ENCODE assay signal across 8 cellular contexts in genomic region chr19:38319421-38320258, GRCh38. TPM values are rescaled to one million over a fixed set of nuclear protein-coding genes. Genes with fewer than 3 reads are reported as not detected.
DNase-seq lines count a peak whose midpoint lies in the region; ATAC-seq, FAIRE-seq and TF ChIP-seq lines count a peak whose summit lies in the region.

Gene KCNK6 (plus strand): TSS chr19:38319845. CDS start chr19:38319951, 106 bp downstream.

- H3K4me2 ChIP-seq in endothelial cell of umbilical vein (ENCODE audit: insufficient read depth, low read length) = peak within 1 kb of the TSS; percentile 90

- H3K9me3 Mint-ChIP-seq in activated CD4-positive, alpha-beta memory T cell treated with anti-CD3 and anti-CD28 coated beads, Interleukin-2, amount 10 ng/mL, durations not matched to agents 7 days and 5 days = no peaks in the 10 kb centered on the region
- no peaks in the 10 kb centered on the region for H3K9me3 Mint-ChIP-seq in stimulated activated effector memory CD8-positive, alpha-beta T cell treated with anti-CD3 and anti-CD28 coated beads, Interleukin-12 subunit alpha, Interleukin-12 subunit beta, amount 100 ng/mL, for 72 hours

- TF ChIP-seq POLR2A in endothelial cell of umbilical vein (IDR thresholded peaks at IDR 0.05; ENCODE audit: low read depth, low read length) = no peak

- peak within 1 kb of the TSS; percentile 96 for H2AFZ ChIP-seq in endothelial cell of umbilical vein (ENCODE audit: low read depth, low read length)

- peak; percentile 33 for DNase-seq in Ammon's horn (ENCODE audit: low spot score)
- DNase-seq in LNCaP clone FGC (ENCODE audit: low read depth) = no peak
- DNase-seq in activated CD4-positive, alpha-beta memory T cell treated with anti-CD3 and anti-CD28 coated beads, Interleukin-2, amount 10 ng/mL, durations not matched to agents 7 days and 5 days = peak; percentile 56
- DNase-seq in endothelial cell of umbilical vein (ENCODE audit: low read depth, low spot score) = peak; percentile 47
- peak; percentile 51 for DNase-seq in mucosa of gallbladder (ENCODE audit: low spot score)
- DNase-seq in stimulated activated effector memory CD8-positive, alpha-beta T cell treated with anti-CD3 and anti-CD28 coated beads, Interleukin-12 subunit alpha, Interleukin-12 subunit beta, amount 100 ng/mL, for 72 hours (ENCODE audit: low spot score in 2 of 2) = peak; percentile 36 to 73
- DNase-seq in NAMALWA (ENCODE audit: low spot score) = no peak

- BruUV-seq in endothelial cell of umbilical vein (replicated peaks; lab: Mats Ljungman, UMichigan) = no TSS peak

- H3K4me3 ChIP-seq in LNCaP clone FGC (ENCODE audit: low read depth, low read length) = peak within 1 kb of the TSS; percentile 24
- peak within 1 kb of the TSS; percentile 58 to 74 (median 69) for H3K4me3 ChIP-seq in endothelial cell of umbilical vein (replicated peaks in 1 of 3; ENCODE audit: insufficient read depth in 1 of 3, low read depth in 1 of 3, low read length in 3 of 3)

- H3K4me3 Mint-ChIP-seq in activated CD4-positive, alpha-beta memory T cell treated with anti-CD3 and anti-CD28 coated beads, Interleukin-2, amount 10 ng/mL, durations not matched to agents 7 days and 5 days = peak within 1 kb of the TSS; percentile 81
- peak within 1 kb of the TSS; percentile 89 for H3K4me3 Mint-ChIP-seq in stimulated activated effector memory CD8-positive, alpha-beta T cell treated with anti-CD3 and anti-CD28 coated beads, Interleukin-12 subunit alpha, Interleukin-12 subunit beta, amount 100 ng/mL, for 72 hours

- H4K20me1 ChIP-seq in endothelial cell of umbilical vein (replicated peaks; ENCODE audit: control insufficient read depth, extremely low read depth, insufficient read depth, low read length) = no peaks in the 10 kb centered on the region

- FAIRE-seq in endothelial cell of umbilical vein (lab: Jason Lieb, UNC) = peak; percentile 69

- peaks cover 3% of the 10 kb centered on the region for H3K36me3 Mint-ChIP-seq in activated CD4-positive, alpha-beta memory T cell treated with anti-CD3 and anti-CD28 coated beads, Interleukin-2, amount 10 ng/mL, durations not matched to agents 7 days and 5 days (ENCODE audit: low read depth)
- H3K36me3 Mint-ChIP-seq in stimulated activated effector memory CD8-positive, alpha-beta T cell treated with anti-CD3 and anti-CD28 coated beads, Interleukin-12 subunit alpha, Interleukin-12 subunit beta, amount 100 ng/mL, for 72 hours = peaks cover 13% of the 10 kb centered on the region

- no peak within 1 kb of the TSS for H3K27ac ChIP-seq in endothelial cell of umbilical vein (ENCODE audit: insufficient read depth, low read depth, low read length)

- H3K4me1 ChIP-seq in endothelial cell of umbilical vein (ENCODE audit: control insufficient read depth, extremely low read depth, insufficient read depth, low read length) = peaks cover 39% of the 10 kb centered on the region

- H3K9ac ChIP-seq in endothelial cell of umbilical vein (replicated peaks; ENCODE audit: extremely low read depth, insufficient read depth, low read length) = peak within 1 kb of the TSS; percentile 47

- H3K36me3 ChIP-seq in endothelial cell of umbilical vein (ENCODE audit: control insufficient read depth in 2 of 2, extremely low read depth in 1 of 2, insufficient read depth in 2 of 2, low read length in 2 of 2) = no peaks in the 10 kb centered on the region

- H3K9me1 ChIP-seq in endothelial cell of umbilical vein (replicated peaks; ENCODE audit: control insufficient read depth, extremely low read depth, insufficient read depth, low read length) = peaks cover 5% of the 10 kb centered on the region

- H3K9me3 ChIP-seq in endothelial cell of umbilical vein (replicated peaks; ENCODE audit: control insufficient read depth, insufficient read depth, low read length) = no peaks in the 10 kb centered on the region

- H3K79me2 ChIP-seq in endothelial cell of umbilical vein (ENCODE audit: control insufficient read depth, insufficient read depth, low read length) = peaks cover 8% of the 10 kb centered on the region

- peak within 1 kb of the TSS; percentile 59 for H3K27ac Mint-ChIP-seq in activated CD4-positive, alpha-beta memory T cell treated with anti-CD3 and anti-CD28 coated beads, Interleukin-2, amount 10 ng/mL, durations not matched to agents 7 days and 5 days
- H3K27ac Mint-ChIP-seq in stimulated activated effector memory CD8-positive, alpha-beta T cell treated with anti-CD3 and anti-CD28 coated beads, Interleukin-12 subunit alpha, Interleukin-12 subunit beta, amount 100 ng/mL, for 72 hours = peak within 1 kb of the TSS; percentile 87

- intact Hi-C loops in endothelial cell of umbilical vein (cut with micrococcal nuclease) = loop anchor here (5.0 kb wide), 1 partner anchor 422 kb away; no protein-coding TSS in a partner anchor

- CTCF ChIA-PET in activated CD4-positive, alpha-beta memory T cell treated with anti-CD3 and anti-CD28 coated beads, Interleukin-2, amount 10 ng/mL, durations not matched to agents 7 days and 5 days (lab: Charles Lee) = interaction anchor here (0.5 to 1.8 kb wide), 6 partner anchors 15 to 417 kb away, joined by 3 to 9 read pairs (median 4); partner anchors contain the start of genes CATSPERG and PSMD8
- CTCF ChIA-PET in endothelial cell of umbilical vein (lab: Charles Lee) = interaction anchor here (0.6 to 4.4 kb wide), 7 partner anchors 16 to 93 kb away, joined by 3 to 16 read pairs (median 4); partner anchors contain the start of genes CATSPERG and PPP1R14A

- H3K27me3 ChIP-seq in endothelial cell of umbilical vein (ENCODE audit: control insufficient read depth in 2 of 2, insufficient read depth in 2 of 2, low read length in 2 of 2) = no peaks in the 10 kb centered on the region

- TF ChIP-seq CTCF in LNCaP clone FGC (IDR thresholded peaks at IDR 0.05; ENCODE audit: control insufficient read depth, extremely low read depth, insufficient read depth) (no peak), endothelial cell of umbilical vein (IDR thresholded peaks at IDR 0.05; ENCODE audit: extremely low read depth in 1 of 2, insufficient read depth in 1 of 2, low read depth in 1 of 2, low read length in 2 of 2) (no peak)

- H3K27me3 Mint-ChIP-seq in activated CD4-positive, alpha-beta memory T cell treated with anti-CD3 and anti-CD28 coated beads, Interleukin-2, amount 10 ng/mL, durations not matched to agents 7 days and 5 days = no peaks in the 10 kb centered on the region

- POLR2A ChIA-PET in activated CD4-positive, alpha-beta memory T cell treated with anti-CD3 and anti-CD28 coated beads, Interleukin-2, amount 10 ng/mL, durations not matched to agents 7 days and 5 days (lab: Charles Lee) = no interaction called here
- POLR2A ChIA-PET in endothelial cell of umbilical vein (lab: Charles Lee) = no interaction called here

- H3K4me1 Mint-ChIP-seq in activated CD4-positive, alpha-beta memory T cell treated with anti-CD3 and anti-CD28 coated beads, Interleukin-2, amount 10 ng/mL, durations not matched to agents 7 days and 5 days = peaks cover 61% of the 10 kb centered on the region
- peaks cover 50% of the 10 kb centered on the region for H3K4me1 Mint-ChIP-seq in stimulated activated effector memory CD8-positive, alpha-beta T cell treated with anti-CD3 and anti-CD28 coated beads, Interleukin-12 subunit alpha, Interleukin-12 subunit beta, amount 100 ng/mL, for 72 hours

- ATAC-seq in stimulated activated effector memory CD8-positive, alpha-beta T cell treated with anti-CD3 and anti-CD28 coated beads, Interleukin-12 subunit alpha, Interleukin-12 subunit beta, amount 100 ng/mL, for 72 hours = peak; percentile 22
- ATAC-seq in HG03196 (IDR thresholded peaks at IDR 0.05; ENCODE audit: unreplicated experiment) = no peak

- dilution Hi-C loops in endothelial cell of umbilical vein (cut with MboI; ENCODE audit: extremely low pct_ligation_motif_present, low sequenced_read_pairs) = no loop called here

TF ChIP-seq in endothelial cell of umbilical vein, 7 proteins besides CTCF, POLR2A, EP300 and RAD21:
- TF ChIP-seq JUN (IDR thresholded peaks at IDR 0.05; ENCODE audit: borderline replicate concordance, insufficient read depth, insufficient read length, low read depth) (no peak), POLR2AphosphoS5 (IDR thresholded peaks at IDR 0.05; ENCODE audit: insufficient read depth, low read depth, low read length) (no peak), FOS (IDR thresholded peaks at IDR 0.05; ENCODE audit: borderline replicate concordance, insufficient read depth, low read length) (no peak), MYC (IDR thresholded peaks at IDR 0.05; ENCODE audit: low read depth, low read length) (no peak), EZH2 (IDR thresholded peaks at IDR 0.05; ENCODE audit: borderline replicate concordance, low read depth, low read length, severe bottlenecking) (no peak), GATA2 (IDR thresholded peaks at IDR 0.05; ENCODE audit: insufficient read depth, insufficient read length, low read depth, low read length) (no peak), MAX (IDR thresholded peaks at IDR 0.05; ENCODE audit: insufficient read depth, insufficient read length) (no peak)

RNA-seq across cellular contexts. Expression of gene KCNK6, which starts in this region (rescaled TPM):
- 10 to 100 TPM; 14.3 to 14.4 TPM for total RNA-seq in activated CD4-positive, alpha-beta memory T cell treated with anti-CD3 and anti-CD28 coated beads, Interleukin-2, amount 10 ng/mL, durations not matched to agents 7 days and 5 days
- total RNA-seq in endothelial cell of umbilical vein (8.0 and 11.3 TPM in 2 replicates), mucosa of gallbladder (21.5 TPM)
- 7.4 and 7.7 TPM in 2 replicates for polyA plus RNA-seq in endothelial cell of umbilical vein
- polyA plus RNA-seq in endothelial cell of umbilical vein (2011; cell fraction: cytosol; rRNA removed) = 5.3 and 6.1 TPM in 2 replicates
- 4.0 and 4.5 TPM in 2 replicates for polyA plus RNA-seq in endothelial cell of umbilical vein (2011; cell fraction: nucleus; rRNA removed)
- 3.3 and 4.0 TPM in 2 replicates for polyA plus RNA-seq in endothelial cell of umbilical vein (2012)
- 9.5 and 9.9 TPM in 2 replicates for polyA minus RNA-seq in endothelial cell of umbilical vein
- not detected for polyA minus RNA-seq in endothelial cell of umbilical vein (2011; cell fraction: cytosol; rRNA and poly(A)+ RNA removed)
- polyA minus RNA-seq in endothelial cell of umbilical vein (2011; cell fraction: nucleus; rRNA and poly(A)+ RNA removed) = 1.9 and 3.0 TPM in 2 replicates

Comparison
In these comparisons a context has a peak if more than half of its experiments do, and no peak if none do; other contexts are left out.
1. DNase-seq: peak in Ammon's horn (single experiment), activated CD4-positive, alpha-beta memory T cell treated with anti-CD3 and anti-CD28 coated beads, Interleukin-2, amount 10 ng/mL, durations not matched to agents 7 days and 5 days (single experiment), endothelial cell of umbilical vein (single experiment), mucosa of gallbladder (single experiment) and stimulated activated effector memory CD8-positive, alpha-beta T cell treated with anti-CD3 and anti-CD28 coated beads, Interleukin-12 subunit alpha, Interleukin-12 subunit beta, amount 100 ng/mL, for 72 hours (2 of 2); none in LNCaP clone FGC (single experiment) and NAMALWA (single experiment).